12 cellular contexts compared by ENCODE assay signal in genomic region chr17:3768786-3769185, GRCh38.
"Had no signal": no experiment of that assay in that cellular context is flagged by ENCODE, and none has a peak within 500 bp of the region (broad histone marks: within the 10 kb centered on the region; RNA-seq: fewer than 3 reads in every experiment).

No MANE protein-coding gene starts in this region.

- H3K27ac ChIP-seq: ascending aorta, foreskin keratinocyte, tibial artery, uterus had no signal

- H3K36me3 ChIP-seq: ascending aorta, tibial artery, uterus had no signal

- H3K27me3 ChIP-seq: ascending aorta, uterus had no signal

- DNase-seq: activated effector memory CD4-positive, alpha-beta T cell treated with Interleukin-2 at 50 U/mL for 16 hours; activated T-cell treated with anti-CD3 and anti-CD28 coated beads, Interleukin-2, amount 50 U/mL, for 1 hour; foreskin keratinocyte; retina; stimulated activated CD4-positive, alpha-beta T cell treated with anti-CD3 and anti-CD28 coated beads, Interleukin-15, amount 100 ng/mL, for 24 hours; stimulated activated CD4-positive, alpha-beta T cell treated with anti-CD3 and anti-CD28 coated beads, Interleukin-4, amount 100 ng/mL, for 24 hours; T1000; tibial artery; uterus had no signal

- ATAC-seq: foreskin keratinocyte had no signal

- H3K9me3 ChIP-seq: ascending aorta, tibial artery, uterus had no signal

- FAIRE-seq: bronchial epithelial cell, endothelial cell of umbilical vein had no signal

- H3K4me3 ChIP-seq: ascending aorta, tibial artery, uterus had no signal

- H3K4me1 ChIP-seq: ascending aorta, foreskin keratinocyte, tibial artery, uterus had no signal
